ENCODE assay signal across 9 cellular contexts in the genomic region with DNA sequence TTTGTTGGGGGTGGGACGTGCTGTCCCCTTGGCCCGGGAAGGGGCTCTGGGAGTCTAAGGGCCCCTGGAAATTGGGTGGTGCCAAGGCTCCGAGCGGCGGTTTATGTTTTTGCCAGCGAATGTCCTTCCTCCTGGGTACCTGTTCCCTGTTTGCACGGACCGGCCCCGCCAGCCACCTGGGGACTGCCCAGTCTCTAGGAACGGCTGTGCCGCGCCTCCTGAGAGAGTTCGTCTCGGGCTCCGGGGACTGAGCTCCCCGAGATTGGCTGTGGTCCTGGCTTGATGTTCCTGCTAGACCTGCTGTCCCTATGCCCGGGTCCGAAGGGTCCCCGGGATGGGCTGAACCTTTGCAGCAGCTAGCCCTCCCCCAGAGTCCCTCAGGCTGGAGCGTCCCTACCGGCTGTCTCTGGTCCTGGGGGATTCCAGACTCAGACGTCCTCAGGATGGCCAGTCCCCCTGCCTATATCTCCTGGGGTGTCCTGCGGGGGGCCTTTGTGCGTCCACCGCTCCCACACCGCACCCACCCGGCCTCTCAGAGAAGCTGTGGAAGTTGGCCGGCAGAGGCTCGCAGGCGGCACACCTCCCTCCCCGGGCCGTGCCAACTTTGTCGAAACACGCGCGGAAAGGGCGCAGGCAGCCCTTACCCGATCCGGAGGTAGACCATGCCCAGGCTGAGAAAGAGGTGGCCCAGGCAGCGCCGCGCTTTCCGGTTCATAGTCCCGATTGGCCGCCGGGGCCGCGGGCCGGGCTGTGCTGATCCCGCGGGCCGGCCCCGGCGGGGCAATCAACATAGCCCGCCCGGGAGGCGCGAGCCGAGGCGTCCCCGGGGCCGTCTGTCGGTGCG. TPM values are rescaled to one million over a fixed set of nuclear protein-coding genes. Genes with fewer than 3 reads are reported as not detected.
DNase-seq lines count a peak whose midpoint lies in the region; ATAC-seq and TF ChIP-seq lines count a peak whose summit lies in the region.
"Had no signal": no experiment of that assay in that cellular context is flagged by ENCODE, and none has a peak within 500 bp of the region (broad histone marks: within the 10 kb centered on the region; RNA-seq: fewer than 3 reads in every experiment).

No MANE protein-coding gene starts in this region.

- no peak for TF ChIP-seq POLR2A in Peyer's patch (IDR thresholded peaks at IDR 0.05)

- ATAC-seq in naive thymus-derived CD4-positive, alpha-beta T cell: peak; percentile 38

- H3K27me3 ChIP-seq in Peyer's patch (peaks cover 0 to 34% of the 10 kb centered on the region in 2 donors), dorsolateral prefrontal cortex (peaks cover 0 to 54% (median 15%) of the 10 kb centered on the region in 45 donors)
- H3K27me3 ChIP-seq in naive thymus-derived CD4-positive, alpha-beta T cell (ENCODE audit: control insufficient read depth in 2 of 2, insufficient read depth in 2 of 2, low read length in 2 of 2): peaks cover 0 to 6% of the 10 kb centered on the region in 2 donors

- H3K9me3 Mint-ChIP-seq in naive thymus-derived CD4-positive, alpha-beta T cell: peaks cover 0 to 1% (median 0%) of the 10 kb centered on the region in 11 donors

- H3K4me1 Mint-ChIP-seq in naive thymus-derived CD4-positive, alpha-beta T cell: peaks cover 0 to 29% (median 24%) of the 10 kb centered on the region in 7 donors

- DNase-seq in AG20443 (ENCODE audit: low spot score) (peak; percentile 45), Peyer's patch (no peak), dorsolateral prefrontal cortex (peak in 1 of 10 donors; percentile 31), NCI-H2196 (lab: John Stamatoyannopoulos, UW; ENCODE audit: unreplicated experiment) (no peak), NCI-H2081 treated with DMSO at 0.1 percent for 48 hours (lab: John Stamatoyannopoulos, UW) (no peak), GDM1 (lab: John Stamatoyannopoulos, UW) (no peak), foreskin melanocyte (no peak)
- DNase-seq in naive thymus-derived CD4-positive, alpha-beta T cell: peak in 4 of 9 donors; percentile 33 to 70 (median 51)
- DNase-seq: DND-41 had no signal

- H3K4me3 ChIP-seq in Peyer's patch (peak overlapping the region in 3 of 4 donors; percentile 36 to 41 (median 41)), dorsolateral prefrontal cortex (peak overlapping the region; percentile 30 to 71 (median 58))
- H3K4me3 ChIP-seq in naive thymus-derived CD4-positive, alpha-beta T cell (ENCODE audit: low read length): peak overlapping the region; percentile 75

- H3K27ac ChIP-seq in Peyer's patch (no peak overlapping the region), dorsolateral prefrontal cortex (peak overlapping the region in 25 of 59 donors; percentile 0 to 74 (median 50))
- peak overlapping the region; percentile 75 for H3K27ac ChIP-seq in naive thymus-derived CD4-positive, alpha-beta T cell (ENCODE audit: low read depth, low read length)

- CTCF ChIA-PET in naive thymus-derived CD4-positive, alpha-beta T cell (lab: Charles Lee): interaction anchor here (0.8 to 14.8 kb wide), 11 partner anchors 11 to 225 kb away, joined by 3 to 522 read pairs (median 13); no protein-coding TSS in a partner anchor

- intact Hi-C loops in dorsolateral prefrontal cortex (cut with DNase I): loop anchor here in 1 of 2 donors (2.0 kb wide), 1 partner anchor 97 kb away; no protein-coding TSS in a partner anchor
- intact Hi-C loops in naive thymus-derived CD4-positive, alpha-beta T cell (cut with micrococcal nuclease): loop anchor here in 1 of 2 donors (1.0 to 5.0 kb wide), 3 partner anchors 399 to 1217 kb away; a partner anchor contains a TSS

- peaks cover 0 to 9% (median 3%) of the 10 kb centered on the region in 5 donors for H3K36me3 Mint-ChIP-seq in naive thymus-derived CD4-positive, alpha-beta T cell

- H3K27me3 Mint-ChIP-seq in naive thymus-derived CD4-positive, alpha-beta T cell: peaks cover 0 to 79% (median 34%) of the 10 kb centered on the region in 5 donors

- peak overlapping the region; percentile 32 to 95 (median 92) for H3K4me3 Mint-ChIP-seq in naive thymus-derived CD4-positive, alpha-beta T cell

- peaks cover 0 to 33% (median 6%) of the 10 kb centered on the region in 4 donors for H3K4me1 ChIP-seq in Peyer's patch
- H3K4me1 ChIP-seq in naive thymus-derived CD4-positive, alpha-beta T cell (ENCODE audit: control insufficient read depth in 2 of 2, insufficient read depth in 2 of 2, low read length in 2 of 2): peaks cover 5 to 6% of the 10 kb centered on the region in 2 donors

- peak overlapping the region in 7 of 9 donors; percentile 45 to 92 (median 82) for H3K27ac Mint-ChIP-seq in naive thymus-derived CD4-positive, alpha-beta T cell

- no peaks in the 10 kb centered on the region for H3K9me3 ChIP-seq in Peyer's patch
- H3K9me3 ChIP-seq in naive thymus-derived CD4-positive, alpha-beta T cell (ENCODE audit: control insufficient read depth in 2 of 3, low read length in 3 of 3): no peaks in the 10 kb centered on the region

- no peaks in the 10 kb centered on the region for H3K36me3 ChIP-seq in Peyer's patch
- peaks cover 0 to 20% (median 0%) of the 10 kb centered on the region in 3 experiments for H3K36me3 ChIP-seq in naive thymus-derived CD4-positive, alpha-beta T cell (ENCODE audit: control insufficient read depth in 2 of 3, insufficient read depth in 3 of 3, low read length in 3 of 3)

- POLR2A ChIA-PET in naive thymus-derived CD4-positive, alpha-beta T cell (lab: Charles Lee): interaction anchor here (0.9 to 6.4 kb wide), 7 partner anchors 8 to 400 kb away, joined by 3 to 79 read pairs (median 8); a partner anchor contains a TSS

- TF ChIP-seq CTCF in Peyer's patch (IDR thresholded peaks at IDR 0.05): no peak
- no peak for TF ChIP-seq CTCF in dorsolateral prefrontal cortex (IDR thresholded peaks at IDR 0.05 in 54 of 56, conservative IDR thresholded peaks at IDR 0.05 in 2 of 56; ENCODE audit: low read depth in 1 of 56, partially characterized antibody in 56 of 56)

RNA-seq across cellular contexts. Expression of a gene that starts 0.5 kb away (rescaled TPM):
- total RNA-seq in Peyer's patch (not detected), dorsolateral prefrontal cortex (10 to 100 TPM in 7 of 120 experiments, 1 to 10 TPM in 113; 2.0 to 12.7 (median 6.4) TPM)
- 10 to 100 TPM in 4 of 5 experiments, under 1 TPM in 1; 0.15 to 21.8 (median 18.8) TPM for total RNA-seq in naive thymus-derived CD4-positive, alpha-beta T cell
- 1 to 10 TPM; 5.0 to 7.7 TPM for polyA plus RNA-seq in naive thymus-derived CD4-positive, alpha-beta T cell
